1 cellular context compared by ENCODE assay signal in genomic region chr17:47280072-47280811, GRCh38.
TF ChIP-seq lines count a peak whose summit lies in the region.

No MANE protein-coding gene starts in this region.

TF ChIP-seq in GM12878, 131 proteins besides CTCF, POLR2A, EP300 and RAD21:
- no peak for TF ChIP-seq USF2 (IDR thresholded peaks at IDR 0.05; ENCODE audit: borderline replicate concordance, low read depth, low read length)
- TF ChIP-seq SMARCA5 (IDR thresholded peaks at IDR 0.05), result no peak
- no peak for TF ChIP-seq SPI1 (IDR thresholded peaks at IDR 0.05; ENCODE audit: borderline replicate concordance, insufficient read depth, low read depth, low read length)
- TF ChIP-seq POLR2AphosphoS2 (IDR thresholded peaks at IDR 0.05; ENCODE audit: low read depth, low read length), result no peak
- TF ChIP-seq SUZ12 (IDR thresholded peaks at IDR 0.05; ENCODE audit: unreplicated experiment), result no peak
- no peak for TF ChIP-seq BRCA1 (IDR thresholded peaks at IDR 0.05; ENCODE audit: low read depth, low read length)
- TF ChIP-seq MTA3 (IDR thresholded peaks at IDR 0.05; ENCODE audit: borderline replicate concordance, low read length), result no peak
- TF ChIP-seq JUNB (IDR thresholded peaks at IDR 0.05), result no peak
- no peak for TF ChIP-seq WRNIP1 (IDR thresholded peaks at IDR 0.05; ENCODE audit: borderline replicate concordance, low read depth, low read length)
- no peak for TF ChIP-seq RCOR1 (conservative IDR thresholded peaks at IDR 0.05; ENCODE audit: low read depth, low read length)
- TF ChIP-seq KLF5 (IDR thresholded peaks at IDR 0.05; ENCODE audit: partially characterized antibody), result no peak
- no peak for TF ChIP-seq BMI1 (IDR thresholded peaks at IDR 0.05; ENCODE audit: borderline replicate concordance)
- no peak for TF ChIP-seq ZNF384 (IDR thresholded peaks at IDR 0.05; ENCODE audit: borderline replicate concordance, low read depth, low read length)
- TF ChIP-seq SREBF1 (IDR thresholded peaks at IDR 0.05; ENCODE audit: low read length), result no peak
- no peak for TF ChIP-seq IKZF2 (IDR thresholded peaks at IDR 0.05)
- no peak for TF ChIP-seq ATF7 (IDR thresholded peaks at IDR 0.05; ENCODE audit: low read depth)
- TF ChIP-seq GATAD2B (conservative IDR thresholded peaks at IDR 0.05; ENCODE audit: low read depth), result no peak
